12 cellular contexts compared by ENCODE assay signal in genomic region chr9:20292002-20292401, GRCh38.
A peak's percentile ranks its signal among the peaks of the same experiment; 100 is the strongest.
DNase-seq lines count a peak whose midpoint lies in the region; ATAC-seq, FAIRE-seq and TF ChIP-seq lines count a peak whose summit lies in the region.
"Had no signal": no experiment of that assay in that cellular context is flagged by ENCODE, and none has a peak within 500 bp of the region (broad histone marks: within the 10 kb centered on the region; RNA-seq: fewer than 3 reads in every experiment).

No MANE protein-coding gene starts in this region.

- peaks cover 21% of the 10 kb centered on the region; the same call in 1 of the 2 replicates for H3K9me2 ChIP-seq in GM23338 (ENCODE audit: insufficient read depth)

- no peaks in the 10 kb centered on the region for H3K36me3 ChIP-seq in GM23338 (ENCODE audit: insufficient read depth)
- H3K36me3 ChIP-seq in esophagus muscularis mucosa: no peaks in the 10 kb centered on the region
- H3K36me3 ChIP-seq in small intestine (ENCODE audit: control insufficient read depth in 2 of 2, insufficient read depth in 2 of 2, low read length in 2 of 2): no peaks in the 10 kb centered on the region

- H4K20me1 ChIP-seq in GM23338 (replicated peaks; ENCODE audit: insufficient read depth): no peaks in the 10 kb centered on the region

- H3K4me1 ChIP-seq in GM23338 (ENCODE audit: insufficient read depth) (no peaks in the 10 kb centered on the region), esophagus muscularis mucosa (peaks cover 0 to 11% (median 9%) of the 10 kb centered on the region in 4 donors), small intestine (ENCODE audit: control insufficient read depth in 2 of 2, insufficient read depth in 1 of 2, low read depth in 1 of 2, low read length in 1 of 2) (no peaks in the 10 kb centered on the region)

- H3K4me2 ChIP-seq in GM23338: no peak overlapping the region

- no peaks in the 10 kb centered on the region for H3F3A ChIP-seq in GM23338 (replicated peaks; ENCODE audit: low read depth)

- peak; percentile 35; the same call in 1 of the 3 replicates for ATAC-seq in GM23338
- ATAC-seq: natural killer cell; Panc1; stimulated activated memory B cell treated with anti-CD40 and anti-IgM and Interleukin-4, amounts not matched to agents 10 μg/mL and 1 μg/mL and 100 μg/mL, for 72 hours had no signal

- no peak overlapping the region for H3K27ac Mint-ChIP-seq in GM23338
- H3K27ac Mint-ChIP-seq: natural killer cell; stimulated activated memory B cell treated with anti-CD40 and anti-IgM and Interleukin-4, amounts not matched to agents 10 μg/mL and 1 μg/mL and 100 μg/mL, for 72 hours had no signal

- intact Hi-C loops in esophagus muscularis mucosa (cut with DNase I): no loop called here

- H3K4me3 ChIP-seq in GM23338 (no peak overlapping the region), esophagus muscularis mucosa (no peak overlapping the region), retinal pigment epithelial cell (ENCODE audit: low read length) (no peak overlapping the region), small intestine (ENCODE audit: low read depth in 1 of 2, low read length in 2 of 2) (no peak overlapping the region)

- no peaks in the 10 kb centered on the region for H3K9me3 ChIP-seq in esophagus muscularis mucosa
- H3K9me3 ChIP-seq in small intestine (ENCODE audit: control insufficient read depth, low read depth): no peaks in the 10 kb centered on the region

- no peaks in the 10 kb centered on the region for H3K4me1 Mint-ChIP-seq in GM23338
- H3K4me1 Mint-ChIP-seq: natural killer cell; stimulated activated memory B cell treated with anti-CD40 and anti-IgM and Interleukin-4, amounts not matched to agents 10 μg/mL and 1 μg/mL and 100 μg/mL, for 72 hours had no signal

- no peak overlapping the region for H2AFZ ChIP-seq in GM23338

- H3K27me3 ChIP-seq in GM23338 (ENCODE audit: insufficient read depth) (no peaks in the 10 kb centered on the region), esophagus muscularis mucosa (no peaks in the 10 kb centered on the region), small intestine (ENCODE audit: control insufficient read depth in 2 of 2, insufficient read depth in 2 of 2, low read length in 2 of 2) (no peaks in the 10 kb centered on the region)

- no peak overlapping the region for H3K4me3 Mint-ChIP-seq in GM23338
- H3K4me3 Mint-ChIP-seq: natural killer cell; stimulated activated memory B cell treated with anti-CD40 and anti-IgM and Interleukin-4, amounts not matched to agents 10 μg/mL and 1 μg/mL and 100 μg/mL, for 72 hours had no signal

- H3K27me3 Mint-ChIP-seq in GM23338 (ENCODE audit: insufficient read depth, low read depth, poor library complexity): peaks cover 6% of the 10 kb centered on the region
- H3K27me3 Mint-ChIP-seq: stimulated activated memory B cell treated with anti-CD40 and anti-IgM and Interleukin-4, amounts not matched to agents 10 μg/mL and 1 μg/mL and 100 μg/mL, for 72 hours had no signal

- TF ChIP-seq EP300 in esophagus muscularis mucosa (IDR thresholded peaks at IDR 0.05): no peak

- peaks cover 12% of the 10 kb centered on the region; the same call in 1 of the 3 replicates for H3K9me3 Mint-ChIP-seq in GM23338
- H3K9me3 Mint-ChIP-seq: natural killer cell; stimulated activated memory B cell treated with anti-CD40 and anti-IgM and Interleukin-4, amounts not matched to agents 10 μg/mL and 1 μg/mL and 100 μg/mL, for 72 hours had no signal

- no peak for FAIRE-seq in RCC 7860 (lab: Jason Lieb, UNC)
- FAIRE-seq in small intestine (lab: Jason Lieb, UNC): no peak
- FAIRE-seq: colon had no signal

- H3K27ac ChIP-seq in GM23338 (ENCODE audit: low read depth) (no peak overlapping the region), esophagus muscularis mucosa (replicated peaks in 1 of 4) (no peak overlapping the region), small intestine (ENCODE audit: low read depth in 1 of 2, low read length in 1 of 2) (no peak overlapping the region)

- TF ChIP-seq CTCF in GM23338 (conservative IDR thresholded peaks at IDR 0.05; ENCODE audit: low read depth in 2 of 2) (no peak; a peak in 1 of 4 replicates), esophagus muscularis mucosa (IDR thresholded peaks at IDR 0.05) (peak in 2 of 3 experiments; percentile 6 to 21), retinal pigment epithelial cell (conservative IDR thresholded peaks at IDR 0.05; ENCODE audit: low read depth, low read length) (peak; percentile 16)

- no peaks in the 10 kb centered on the region for H3K79me2 ChIP-seq in GM23338 (replicated peaks; ENCODE audit: insufficient read depth)

- H3K36me3 Mint-ChIP-seq in GM23338 (ENCODE audit: low read depth): peaks cover 16% of the 10 kb centered on the region; the same call in 2 of the 3 replicates
- H3K36me3 Mint-ChIP-seq: natural killer cell; stimulated activated memory B cell treated with anti-CD40 and anti-IgM and Interleukin-4, amounts not matched to agents 10 μg/mL and 1 μg/mL and 100 μg/mL, for 72 hours had no signal

- 73% methylated on average over 4 of the region's 4 CpGs for WGBS in esophagus muscularis mucosa
- WGBS in small intestine, 3 donors: 62 to 73% (median 70%) methylated on average over 4 of the region's 4 CpGs

- DNase-seq in GM23338 (ENCODE audit: low spot score) (peak; percentile 45), RCC 7860 (ENCODE audit: low spot score) (peak; percentile 12), esophagus muscularis mucosa (ENCODE audit: extremely low spot score) (no peak), retinal pigment epithelial cell (ENCODE audit: low read depth) (no peak), NCI-H1436 treated with DMSO at 0.1 percent for 48 hours (lab: John Stamatoyannopoulos, UW) (no peak), small intestine (no peak), middle frontal gyrus (ENCODE audit: extremely low spot score, low spot score) (no peak)
- DNase-seq: natural killer cell, NCI-H1930 had no signal

- no peak for TF ChIP-seq POLR2A in esophagus muscularis mucosa (IDR thresholded peaks at IDR 0.05; ENCODE audit: low read depth)

TF ChIP-seq in GM23338, 12 proteins besides CTCF, POLR2A, EP300 and RAD21:
- TF ChIP-seq POLR2AphosphoS5 (IDR thresholded peaks at IDR 0.05; ENCODE audit: low read depth) (no peak), CREB1 (CRISPR knock-in tag; IDR thresholded peaks at IDR 0.05; ENCODE audit: low read depth) (0 out of 2 replicates have a peak, but pooled peaks have one; percentile 5)

Comparison
In these comparisons a context has a peak if more than half of its experiments do, and no peak if none do; other contexts are left out.
1. DNase-seq: peak in GM23338 (single experiment) and RCC 7860 (single experiment); none in esophagus muscularis mucosa (single experiment), retinal pigment epithelial cell (single experiment), NCI-H1436 treated with DMSO at 0.1 percent for 48 hours (single experiment), small intestine (single experiment) and middle frontal gyrus (single experiment).
2. CTCF ChIP-seq: peak in esophagus muscularis mucosa (2 of 3) and retinal pigment epithelial cell (single experiment); none in GM23338 (0 of 2).